In the genomic region with DNA sequence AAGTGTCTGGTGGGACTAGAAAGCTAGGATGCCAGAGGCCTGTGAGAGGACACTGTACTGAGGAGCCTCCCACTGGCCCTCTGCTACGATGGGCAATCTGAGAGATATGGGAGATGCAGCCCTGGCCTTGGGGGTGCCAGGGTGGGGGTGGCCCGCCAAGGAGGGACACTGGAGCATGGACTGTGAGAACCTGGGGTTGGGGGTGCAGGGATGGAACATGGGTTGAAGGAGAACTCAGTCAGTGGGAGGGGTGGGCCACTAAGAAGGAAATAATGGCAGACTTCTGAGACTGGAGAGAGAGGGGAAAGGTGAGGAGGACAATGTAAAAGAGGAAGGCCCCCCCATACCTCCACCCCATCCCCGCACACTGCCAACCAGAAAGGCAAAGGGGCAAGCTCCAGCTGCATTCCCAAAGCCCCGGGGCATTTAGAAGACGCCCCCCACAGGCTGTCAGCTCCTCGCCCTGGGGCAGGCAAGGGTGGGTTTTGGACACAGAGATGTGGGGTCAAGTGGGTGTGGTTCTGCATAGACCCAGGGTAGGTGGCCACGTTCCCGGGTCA, we compare ENCODE assay signal across 1 cellular context.
TF ChIP-seq lines count a peak whose summit lies in the region.

No MANE protein-coding gene starts in this region.

TF ChIP-seq in GM23338, 12 proteins besides CTCF, POLR2A, EP300 and RAD21 (continued from another document):
- TF ChIP-seq, protein P1, sequence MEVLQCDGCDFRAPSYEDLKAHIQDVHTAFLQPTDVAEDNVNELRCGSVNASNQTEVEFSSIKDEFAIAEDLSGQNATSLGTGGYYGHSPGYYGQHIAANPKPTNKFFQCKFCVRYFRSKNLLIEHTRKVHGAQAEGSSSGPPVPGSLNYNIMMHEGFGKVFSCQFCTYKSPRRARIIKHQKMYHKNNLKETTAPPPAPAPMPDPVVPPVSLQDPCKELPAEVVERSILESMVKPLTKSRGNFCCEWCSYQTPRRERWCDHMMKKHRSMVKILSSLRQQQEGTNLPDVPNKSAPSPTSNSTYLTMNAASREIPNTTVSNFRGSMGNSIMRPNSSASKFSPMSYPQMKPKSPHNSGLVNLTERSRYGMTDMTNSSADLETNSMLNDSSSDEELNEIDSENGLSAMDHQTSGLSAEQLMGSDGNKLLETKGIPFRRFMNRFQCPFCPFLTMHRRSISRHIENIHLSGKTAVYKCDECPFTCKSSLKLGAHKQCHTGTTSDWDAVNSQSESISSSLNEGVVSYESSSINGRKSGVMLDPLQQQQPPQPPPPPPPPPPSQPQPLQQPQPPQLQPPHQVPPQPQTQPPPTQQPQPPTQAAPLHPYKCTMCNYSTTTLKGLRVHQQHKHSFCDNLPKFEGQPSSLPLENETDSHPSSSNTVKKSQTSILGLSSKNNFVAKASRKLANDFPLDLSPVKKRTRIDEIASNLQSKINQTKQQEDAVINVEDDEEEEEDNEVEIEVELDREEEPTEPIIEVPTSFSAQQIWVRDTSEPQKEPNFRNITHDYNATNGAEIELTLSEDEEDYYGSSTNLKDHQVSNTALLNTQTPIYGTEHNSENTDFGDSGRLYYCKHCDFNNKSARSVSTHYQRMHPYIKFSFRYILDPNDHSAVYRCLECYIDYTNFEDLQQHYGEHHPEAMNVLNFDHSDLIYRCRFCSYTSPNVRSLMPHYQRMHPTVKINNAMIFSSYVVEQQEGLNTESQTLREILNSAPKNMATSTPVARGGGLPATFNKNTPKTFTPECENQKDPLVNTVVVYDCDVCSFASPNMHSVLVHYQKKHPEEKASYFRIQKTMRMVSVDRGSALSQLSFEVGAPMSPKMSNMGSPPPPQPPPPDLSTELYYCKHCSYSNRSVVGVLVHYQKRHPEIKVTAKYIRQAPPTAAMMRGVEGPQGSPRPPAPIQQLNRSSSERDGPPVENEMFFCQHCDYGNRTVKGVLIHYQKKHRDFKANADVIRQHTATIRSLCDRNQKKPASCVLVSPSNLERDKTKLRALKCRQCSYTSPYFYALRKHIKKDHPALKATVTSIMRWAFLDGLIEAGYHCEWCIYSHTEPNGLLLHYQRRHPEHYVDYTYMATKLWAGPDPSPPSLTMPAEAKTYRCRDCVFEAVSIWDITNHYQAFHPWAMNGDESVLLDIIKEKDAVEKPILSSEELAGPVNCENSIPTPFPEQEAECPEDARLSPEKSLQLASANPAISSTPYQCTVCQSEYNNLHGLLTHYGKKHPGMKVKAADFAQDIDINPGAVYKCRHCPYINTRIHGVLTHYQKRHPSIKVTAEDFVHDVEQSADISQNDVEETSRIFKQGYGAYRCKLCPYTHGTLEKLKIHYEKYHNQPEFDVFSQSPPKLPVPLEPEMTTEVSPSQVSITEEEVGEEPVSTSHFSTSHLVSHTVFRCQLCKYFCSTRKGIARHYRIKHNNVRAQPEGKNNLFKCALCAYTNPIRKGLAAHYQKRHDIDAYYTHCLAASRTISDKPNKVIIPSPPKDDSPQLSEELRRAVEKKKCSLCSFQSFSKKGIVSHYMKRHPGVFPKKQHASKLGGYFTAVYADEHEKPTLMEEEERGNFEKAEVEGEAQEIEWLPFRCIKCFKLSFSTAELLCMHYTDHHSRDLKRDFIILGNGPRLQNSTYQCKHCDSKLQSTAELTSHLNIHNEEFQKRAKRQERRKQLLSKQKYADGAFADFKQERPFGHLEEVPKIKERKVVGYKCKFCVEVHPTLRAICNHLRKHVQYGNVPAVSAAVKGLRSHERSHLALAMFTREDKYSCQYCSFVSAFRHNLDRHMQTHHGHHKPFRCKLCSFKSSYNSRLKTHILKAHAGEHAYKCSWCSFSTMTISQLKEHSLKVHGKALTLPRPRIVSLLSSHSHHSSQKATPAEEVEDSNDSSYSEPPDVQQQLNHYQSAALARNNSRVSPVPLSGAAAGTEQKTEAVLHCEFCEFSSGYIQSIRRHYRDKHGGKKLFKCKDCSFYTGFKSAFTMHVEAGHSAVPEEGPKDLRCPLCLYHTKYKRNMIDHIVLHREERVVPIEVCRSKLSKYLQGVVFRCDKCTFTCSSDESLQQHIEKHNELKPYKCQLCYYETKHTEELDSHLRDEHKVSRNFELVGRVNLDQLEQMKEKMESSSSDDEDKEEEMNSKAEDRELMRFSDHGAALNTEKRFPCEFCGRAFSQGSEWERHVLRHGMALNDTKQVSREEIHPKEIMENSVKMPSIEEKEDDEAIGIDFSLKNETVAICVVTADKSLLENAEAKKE (CRISPR knock-in tag; IDR thresholded peaks at IDR 0.05) = no peak
- TF ChIP-seq, protein P2, sequence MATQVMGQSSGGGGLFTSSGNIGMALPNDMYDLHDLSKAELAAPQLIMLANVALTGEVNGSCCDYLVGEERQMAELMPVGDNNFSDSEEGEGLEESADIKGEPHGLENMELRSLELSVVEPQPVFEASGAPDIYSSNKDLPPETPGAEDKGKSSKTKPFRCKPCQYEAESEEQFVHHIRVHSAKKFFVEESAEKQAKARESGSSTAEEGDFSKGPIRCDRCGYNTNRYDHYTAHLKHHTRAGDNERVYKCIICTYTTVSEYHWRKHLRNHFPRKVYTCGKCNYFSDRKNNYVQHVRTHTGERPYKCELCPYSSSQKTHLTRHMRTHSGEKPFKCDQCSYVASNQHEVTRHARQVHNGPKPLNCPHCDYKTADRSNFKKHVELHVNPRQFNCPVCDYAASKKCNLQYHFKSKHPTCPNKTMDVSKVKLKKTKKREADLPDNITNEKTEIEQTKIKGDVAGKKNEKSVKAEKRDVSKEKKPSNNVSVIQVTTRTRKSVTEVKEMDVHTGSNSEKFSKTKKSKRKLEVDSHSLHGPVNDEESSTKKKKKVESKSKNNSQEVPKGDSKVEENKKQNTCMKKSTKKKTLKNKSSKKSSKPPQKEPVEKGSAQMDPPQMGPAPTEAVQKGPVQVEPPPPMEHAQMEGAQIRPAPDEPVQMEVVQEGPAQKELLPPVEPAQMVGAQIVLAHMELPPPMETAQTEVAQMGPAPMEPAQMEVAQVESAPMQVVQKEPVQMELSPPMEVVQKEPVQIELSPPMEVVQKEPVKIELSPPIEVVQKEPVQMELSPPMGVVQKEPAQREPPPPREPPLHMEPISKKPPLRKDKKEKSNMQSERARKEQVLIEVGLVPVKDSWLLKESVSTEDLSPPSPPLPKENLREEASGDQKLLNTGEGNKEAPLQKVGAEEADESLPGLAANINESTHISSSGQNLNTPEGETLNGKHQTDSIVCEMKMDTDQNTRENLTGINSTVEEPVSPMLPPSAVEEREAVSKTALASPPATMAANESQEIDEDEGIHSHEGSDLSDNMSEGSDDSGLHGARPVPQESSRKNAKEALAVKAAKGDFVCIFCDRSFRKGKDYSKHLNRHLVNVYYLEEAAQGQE (IDR thresholded peaks at IDR 0.05; ENCODE audit: unreplicated experiment) = no peak
